23 cellular contexts compared by ENCODE assay signal in the genomic region with DNA sequence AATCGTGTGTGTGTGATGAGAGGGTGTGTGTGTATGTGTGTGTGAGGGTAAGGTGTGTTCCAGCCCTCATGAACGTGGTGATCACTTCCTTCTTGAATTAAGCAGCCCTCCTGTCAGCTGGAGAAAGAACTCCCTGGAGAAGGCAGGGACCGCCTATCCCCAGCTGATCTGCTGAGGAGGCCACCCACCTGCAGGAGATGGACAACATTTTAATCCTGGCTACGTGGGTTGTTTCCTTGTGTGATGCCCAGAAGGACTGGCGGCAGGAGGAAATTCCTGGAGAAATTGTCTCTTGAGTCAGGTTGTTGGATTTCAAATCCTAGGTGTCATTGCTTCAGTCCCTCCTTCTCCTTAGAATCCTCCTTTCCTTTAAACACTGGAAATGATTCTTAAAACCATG.
"Had no signal": no experiment of that assay in that cellular context is flagged by ENCODE, and none has a peak within 500 bp of the region (broad histone marks: within the 10 kb centered on the region; RNA-seq: fewer than 3 reads in every experiment).

No MANE protein-coding gene starts in this region.

- DNase-seq: colonic mucosa; cortex of kidney; effector CD8-positive, alpha-beta T cell; effector memory CD8-positive, alpha-beta T cell; endodermal cell; foreskin keratinocyte; heart left ventricle; immature natural killer cell; islet precursor cell; kidney; kidney glomerular epithelial cell; left cardiac atrium; left lung; left ventricle myocardium superior; lower lobe of right lung; mesenchymal stem cell; mucosa of descending colon; naive B cell had no signal

- H3K27ac ChIP-seq: colonic mucosa, esophagus muscularis mucosa, foreskin keratinocyte, gastroesophageal sphincter, heart left ventricle, hepatocyte, left lung, lower lobe of right lung had no signal

- H3K4me3 ChIP-seq: colonic mucosa, esophagus muscularis mucosa, gastroesophageal sphincter, heart left ventricle, hepatocyte, left lung, lower lobe of right lung, mucosa of descending colon had no signal

- H3K4me1 ChIP-seq: colonic mucosa, foreskin keratinocyte, gastroesophageal sphincter, heart left ventricle, left lung, lower lobe of right lung had no signal

- H3K27me3 Mint-ChIP-seq: dendritic cell treated with granulocyte-macrophage colony-stimulating factor and Interleukin-4, amounts not matched to agents 40 ng/mL and 50 ng/mL, for 4 days; effector memory CD8-positive, alpha-beta T cell; naive B cell had no signal

- H3K79me2 ChIP-seq: hepatocyte had no signal

- H3K4me2 ChIP-seq: hepatocyte had no signal

- H3K27me3 ChIP-seq: colonic mucosa, esophagus muscularis mucosa, foreskin keratinocyte, gastroesophageal sphincter, heart left ventricle, hepatocyte, left lung had no signal

- H3K4me1 Mint-ChIP-seq: endodermal cell, immature natural killer cell, mesothelial cell of epicardium, naive B cell had no signal

- H3K36me3 Mint-ChIP-seq: immature natural killer cell, mesothelial cell of epicardium, naive B cell had no signal

- H2AFZ ChIP-seq: hepatocyte had no signal

- H3K27ac Mint-ChIP-seq: dendritic cell treated with granulocyte-macrophage colony-stimulating factor and Interleukin-4, amounts not matched to agents 40 ng/mL and 50 ng/mL, for 4 days; effector memory CD8-positive, alpha-beta T cell; endodermal cell; immature natural killer cell; mesothelial cell of epicardium; naive B cell had no signal

- H3K9me3 Mint-ChIP-seq: dendritic cell treated with granulocyte-macrophage colony-stimulating factor and Interleukin-4, amounts not matched to agents 40 ng/mL and 50 ng/mL, for 4 days; endodermal cell had no signal

- ATAC-seq: effector memory CD8-positive, alpha-beta T cell; foreskin keratinocyte; gastroesophageal sphincter; heart left ventricle; left cardiac atrium; left lung; left ventricle myocardium superior; lower lobe of right lung; mucosa of descending colon had no signal

- H3K36me3 ChIP-seq: colonic mucosa, esophagus muscularis mucosa, gastroesophageal sphincter, heart left ventricle, left lung, lower lobe of right lung had no signal

- H3K9me3 ChIP-seq: colonic mucosa, esophagus muscularis mucosa, left lung, lower lobe of right lung had no signal

- H3K4me3 Mint-ChIP-seq: dendritic cell treated with granulocyte-macrophage colony-stimulating factor and Interleukin-4, amounts not matched to agents 40 ng/mL and 50 ng/mL, for 4 days; effector memory CD8-positive, alpha-beta T cell; endodermal cell; immature natural killer cell; mesothelial cell of epicardium; naive B cell had no signal
